In genomic region chr15:31324739-31325431, GRCh38 we compare ENCODE assay signal across 8 cellular contexts. TPM values are rescaled to one million over a fixed set of nuclear protein-coding genes. Genes with fewer than 3 reads are reported as not detected.
A peak's percentile ranks its signal among the peaks of the same experiment; 100 is the strongest.
DNase-seq lines count a peak whose midpoint lies in the region; ATAC-seq and TF ChIP-seq lines count a peak whose summit lies in the region.

No MANE protein-coding gene starts in this region.

- 73% methylated on average over 17 of the region's 17 CpGs for WGBS in right cardiac atrium
- 63 to 69% (median 66%) methylated on average over 16 to 17 of the region's 17 CpGs for WGBS in spleen, 5 donors

- H3K9me3 ChIP-seq in right cardiac atrium (ENCODE audit: control insufficient read depth, low read length) (no peaks in the 10 kb centered on the region), spleen (peaks cover 0 to 3% (median 0%) of the 10 kb centered on the region in 8 donors)

- peak overlapping the region; percentile 96 for H3K27ac ChIP-seq in right cardiac atrium (ENCODE audit: low read length)
- H3K27ac ChIP-seq in spleen = peak overlapping the region; percentile 86 to 100 (median 99)

- peak overlapping the region; percentile 90 for H3K4me3 ChIP-seq in H7 (ENCODE audit: insufficient read depth, low read depth, low read length)
- peak overlapping the region; percentile 59 for H3K4me3 ChIP-seq in right cardiac atrium (ENCODE audit: low read length)
- peak overlapping the region; percentile 43 to 88 (median 78) for H3K4me3 ChIP-seq in spleen

- H3K4me3 Mint-ChIP-seq in WTC11 = peak overlapping the region; percentile 78

- H3K27ac Mint-ChIP-seq in WTC11 = peak overlapping the region; percentile 41; the same call in 1 of the 2 replicates

- DNase-seq in H7 (no peak), WTC11 (ENCODE audit: low spot score) (no peak), right cardiac atrium (peak in 2 of 3 donors; percentile 40 to 44), spleen (no peak), GM10248 (ENCODE audit: extremely low spot score) (no peak)
- DNase-seq in stimulated activated CD4-positive, alpha-beta T cell treated with anti-CD3 and anti-CD28 coated beads, Interleukin-1b, Interleukin-23, amount 100 ng/mL, for 48 hours = no peak
- no peak for DNase-seq in stimulated activated CD4-positive, alpha-beta T cell treated with anti-CD3 and anti-CD28 coated beads, Interleukin-4, amount 100 ng/mL, for 1 hour

- no peaks in the 10 kb centered on the region for H3K36me3 ChIP-seq in H7 (replicated peaks; ENCODE audit: control insufficient read depth, insufficient read depth, low read length)
- no peaks in the 10 kb centered on the region for H3K36me3 ChIP-seq in spleen

- TF ChIP-seq POLR2A in spleen (IDR thresholded peaks at IDR 0.05) = no peak

- H3K27me3 ChIP-seq in H7 (ENCODE audit: control insufficient read depth, insufficient read depth, low read length) (peaks cover 2% of the 10 kb centered on the region; the same call in 1 of the 2 replicates), right cardiac atrium (ENCODE audit: control insufficient read depth, insufficient read depth) (no peaks in the 10 kb centered on the region), spleen (replicated peaks in 1 of 7) (no peaks in the 10 kb centered on the region)

- peaks cover 8% of the 10 kb centered on the region for H3K9me3 Mint-ChIP-seq in WTC11

- H3K27me3 Mint-ChIP-seq in WTC11 (ENCODE audit: low read depth) = peaks cover 17% of the 10 kb centered on the region

- ATAC-seq in WTC11 = no peak
- ATAC-seq in right cardiac atrium = no peak
- no peak for ATAC-seq in HG03175 (IDR thresholded peaks at IDR 0.05; ENCODE audit: unreplicated experiment)

- CTCF ChIA-PET in WTC11 (lab: Charles Lee) (interaction anchor here (0.7 to 0.9 kb wide), 2 partner anchors 99 to 164 kb away, joined by 3 read pairs; no protein-coding TSS in a partner anchor), GM10248 (lab: Yijun Ruan, JAX) (interaction anchor here (0.7 to 4.2 kb wide), 15 partner anchors 12 to 174 kb away, joined by 3 to 19 read pairs (median 4); no protein-coding TSS in a partner anchor)

- peaks cover 6% of the 10 kb centered on the region for H3K4me1 ChIP-seq in right cardiac atrium (ENCODE audit: control insufficient read depth, insufficient read depth, low read length)
- H3K4me1 ChIP-seq in spleen = peaks cover 4 to 49% (median 35%) of the 10 kb centered on the region in 6 donors

- intact Hi-C loops in right cardiac atrium (cut with DNase I) (loop anchor here in 3 of 4 donors (5.0 to 10.0 kb wide), 5 partner anchors 37 to 160 kb away; no protein-coding TSS in a partner anchor), spleen (cut with DNase I; ENCODE audit: low total_unique reads) (loop anchor here (10.0 kb wide), 2 partner anchors 110 to 170 kb away; no protein-coding TSS in a partner anchor)

- POLR2A ChIA-PET in WTC11 (lab: Charles Lee) (no interaction called here), GM10248 (lab: Yijun Ruan, JAX) (interaction anchor here (1.5 to 2.5 kb wide), 2 partner anchors 61 to 62 kb away, joined by 3 to 10 read pairs; no protein-coding TSS in a partner anchor)

- TF ChIP-seq CTCF in WTC11 (IDR thresholded peaks at IDR 0.05) (no peak), spleen (IDR thresholded peaks at IDR 0.05 in 8 of 11, conservative IDR thresholded peaks at IDR 0.05 in 3 of 11) (no peak), GM10248 (IDR thresholded peaks at IDR 0.05; ENCODE audit: control extremely low read depth, extremely low read depth, low read depth, missing control alignments) (no peak)

- H3K4me1 Mint-ChIP-seq in WTC11 = peaks cover 28% of the 10 kb centered on the region

- H3K36me3 Mint-ChIP-seq in WTC11 = peaks cover 6% of the 10 kb centered on the region; the same call in 1 of the 2 replicates

TF ChIP-seq in WTC11, 78 proteins besides CTCF, POLR2A, EP300 and RAD21:
- TF ChIP-seq, protein P1, sequence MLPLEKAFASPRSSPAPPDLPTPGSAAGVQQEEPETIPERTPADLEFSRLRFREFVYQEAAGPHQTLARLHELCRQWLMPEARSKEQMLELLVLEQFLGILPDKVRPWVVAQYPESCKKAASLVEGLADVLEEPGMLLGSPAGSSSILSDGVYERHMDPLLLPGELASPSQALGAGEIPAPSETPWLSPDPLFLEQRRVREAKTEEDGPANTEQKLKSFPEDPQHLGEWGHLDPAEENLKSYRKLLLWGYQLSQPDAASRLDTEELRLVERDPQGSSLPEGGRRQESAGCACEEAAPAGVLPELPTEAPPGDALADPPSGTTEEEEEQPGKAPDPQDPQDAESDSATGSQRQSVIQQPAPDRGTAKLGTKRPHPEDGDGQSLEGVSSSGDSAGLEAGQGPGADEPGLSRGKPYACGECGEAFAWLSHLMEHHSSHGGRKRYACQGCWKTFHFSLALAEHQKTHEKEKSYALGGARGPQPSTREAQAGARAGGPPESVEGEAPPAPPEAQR (CRISPR knock-in tag; IDR thresholded peaks at IDR 0.05) = no peak
- TF ChIP-seq RORB (CRISPR knock-in tag; IDR thresholded peaks at IDR 0.05) (no peak), ZNF232 (CRISPR knock-in tag; IDR thresholded peaks at IDR 0.05) (no peak), GABPB1 (CRISPR knock-in tag; IDR thresholded peaks at IDR 0.05) (no peak), MLX (CRISPR knock-in tag; IDR thresholded peaks at IDR 0.05) (no peak), E2F1 (CRISPR knock-in tag; IDR thresholded peaks at IDR 0.05) (no peak)
- TF ChIP-seq, protein P2, sequence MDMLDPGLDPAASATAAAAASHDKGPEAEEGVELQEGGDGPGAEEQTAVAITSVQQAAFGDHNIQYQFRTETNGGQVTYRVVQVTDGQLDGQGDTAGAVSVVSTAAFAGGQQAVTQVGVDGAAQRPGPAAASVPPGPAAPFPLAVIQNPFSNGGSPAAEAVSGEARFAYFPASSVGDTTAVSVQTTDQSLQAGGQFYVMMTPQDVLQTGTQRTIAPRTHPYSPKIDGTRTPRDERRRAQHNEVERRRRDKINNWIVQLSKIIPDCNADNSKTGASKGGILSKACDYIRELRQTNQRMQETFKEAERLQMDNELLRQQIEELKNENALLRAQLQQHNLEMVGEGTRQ (CRISPR knock-in tag; IDR thresholded peaks at IDR 0.05) = no peak
TF ChIP-seq in WTC11: peak in this region for 0.

RNA-seq across cellular contexts. Expression of gene KLF13, which starts 1.8 kb away (rescaled TPM):
- 29.5 and 36.5 TPM in 2 replicates for total RNA-seq in H7 (2014; rRNA removed; shearing (Covaris generic))
- total RNA-seq in WTC11 (2021) (36.9 to 38.1 TPM (median 37.2 TPM) in 3 replicates), right cardiac atrium (100 to 1,000 TPM in 2 of 4 donors, 10 to 100 TPM in 2; 42.3 to 108 (median 88.2) TPM), spleen (100 to 1,000 TPM in 1 of 7 donors, 10 to 100 TPM in 6; 71.6 to 111 (median 85.8) TPM)
- polyA plus RNA-seq in right cardiac atrium (52.7 TPM), spleen (10 to 100 TPM; 21.8 to 43.3 (median 43.1) TPM)

Comparison
In these comparisons a context has a peak if more than half of its experiments do, and no peak if none do; other contexts are left out.
1. DNase-seq: peak in right cardiac atrium (2 of 3); none in H7 (single experiment), WTC11 (single experiment), spleen (single experiment), stimulated activated CD4-positive, alpha-beta T cell treated with anti-CD3 and anti-CD28 coated beads, Interleukin-1b, Interleukin-23, amount 100 ng/mL, for 48 hours (single experiment), GM10248 (single experiment) and stimulated activated CD4-positive, alpha-beta T cell treated with anti-CD3 and anti-CD28 coated beads, Interleukin-4, amount 100 ng/mL, for 1 hour (single experiment).
2. Peak in every context shown above with its lines, with median percentiles within 50 percentile points of each other: H3K4me3 ChIP-seq.